In the genomic region with DNA sequence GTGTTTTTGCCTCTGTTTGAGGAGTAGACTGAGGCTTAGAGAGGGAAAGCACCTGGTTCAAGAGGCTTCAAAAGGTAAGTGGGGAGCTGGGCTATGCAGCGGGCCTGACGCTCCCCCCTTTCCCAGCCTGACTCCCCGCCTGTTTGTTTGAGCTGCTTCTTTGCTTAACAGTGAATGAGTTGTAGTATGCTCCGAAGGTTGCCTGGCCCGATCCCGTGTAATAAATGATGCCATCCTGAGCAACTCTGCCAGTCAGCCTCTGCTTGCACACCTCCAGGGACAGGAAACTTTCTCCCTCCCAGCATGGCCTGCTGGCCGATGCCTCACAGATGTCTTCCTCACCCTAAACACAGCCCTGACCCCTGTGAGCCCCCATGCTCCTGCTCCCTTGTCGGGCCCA, we compare ENCODE assay signal across 39 cellular contexts.
"Had no signal": no experiment of that assay in that cellular context is flagged by ENCODE, and none has a peak within 500 bp of the region (broad histone marks: within the 10 kb centered on the region; RNA-seq: fewer than 3 reads in every experiment).

No MANE protein-coding gene starts in this region.

- H3K27me3 Mint-ChIP-seq: activated naive CD4-positive, alpha-beta T cell treated with anti-CD3 and anti-CD28 coated beads, Interleukin-2, amount 50 U/mL, for 24 hours; brain had no signal

- H3K27ac ChIP-seq: adrenal gland, KMS-11, PC-9, RWPE1, VCaP had no signal

- ATAC-seq: activated CD8-positive, alpha-beta memory T cell treated with anti-CD3 and anti-CD28 coated beads, Interleukin-2, amount 10 ng/mL, durations not matched to agents 7 days and 5 days; activated T-cell treated with anti-CD3 and anti-CD28 coated beads, Interleukin-2, amount 50 U/mL, for 72 hours; activated T-helper 17 cell treated with anti-CD3 and anti-CD28 coated beads, Interleukin-2, amount 50 U/mL, for 72 hours; Right ventricle myocardium inferior; SK-N-SH treated with all-trans-retinoic acid at 6 μM for 48 hours; T-cell had no signal

- H3K36me3 ChIP-seq: adrenal gland had no signal

- H3K27ac Mint-ChIP-seq: activated B cell treated with CpG ODN at 0.5 μM for 24 hours; activated CD4-positive, alpha-beta memory T cell treated with anti-CD3 and anti-CD28 coated beads, Interleukin-2, amount 10 ng/mL, durations not matched to agents 7 days and 5 days; activated CD8-positive, alpha-beta memory T cell treated with anti-CD3 and anti-CD28 coated beads, Interleukin-2, amount 10 ng/mL, durations not matched to agents 7 days and 5 days; activated naive CD4-positive, alpha-beta T cell treated with anti-CD3 and anti-CD28 coated beads, Interleukin-2, amount 50 U/mL, for 24 hours; activated T-cell treated with anti-CD3 and anti-CD28 coated beads, Interleukin-2, amount 50 U/mL, for 72 hours; activated T-helper 17 cell treated with anti-CD3 and anti-CD28 coated beads, Interleukin-2, amount 50 U/mL, for 72 hours; T-cell had no signal

- H3K4me2 ChIP-seq: KMS-11, PC-9 had no signal

- H3K9me3 Mint-ChIP-seq: activated B cell treated with CpG ODN at 0.5 μM for 24 hours; activated CD4-positive, alpha-beta memory T cell treated with anti-CD3 and anti-CD28 coated beads, Interleukin-2, amount 10 ng/mL, durations not matched to agents 7 days and 5 days; activated naive CD4-positive, alpha-beta T cell treated with anti-CD3 and anti-CD28 coated beads, Interleukin-2, amount 50 U/mL, for 24 hours; activated T-cell treated with anti-CD3 and anti-CD28 coated beads, Interleukin-2, amount 50 U/mL, for 72 hours; activated T-helper 17 cell treated with anti-CD3 and anti-CD28 coated beads, Interleukin-2, amount 50 U/mL, for 72 hours; brain; T-cell had no signal

- H3K4me3 Mint-ChIP-seq: activated B cell treated with CpG ODN at 0.5 μM for 24 hours; activated CD4-positive, alpha-beta memory T cell treated with anti-CD3 and anti-CD28 coated beads, Interleukin-2, amount 10 ng/mL, durations not matched to agents 7 days and 5 days; activated CD8-positive, alpha-beta memory T cell treated with anti-CD3 and anti-CD28 coated beads, Interleukin-2, amount 10 ng/mL, durations not matched to agents 7 days and 5 days; activated naive CD4-positive, alpha-beta T cell treated with anti-CD3 and anti-CD28 coated beads, Interleukin-2, amount 50 U/mL, for 24 hours; activated T-cell treated with anti-CD3 and anti-CD28 coated beads, Interleukin-2, amount 50 U/mL, for 72 hours; activated T-helper 17 cell treated with anti-CD3 and anti-CD28 coated beads, Interleukin-2, amount 50 U/mL, for 72 hours; brain; T-cell had no signal

- H3K9ac ChIP-seq: KMS-11 had no signal

- H2AFZ ChIP-seq: PC-9 had no signal

- H3K36me3 Mint-ChIP-seq: activated CD8-positive, alpha-beta memory T cell treated with anti-CD3 and anti-CD28 coated beads, Interleukin-2, amount 10 ng/mL, durations not matched to agents 7 days and 5 days; activated naive CD4-positive, alpha-beta T cell treated with anti-CD3 and anti-CD28 coated beads, Interleukin-2, amount 50 U/mL, for 24 hours; T-cell had no signal

- DNase-seq: activated B cell treated with CpG ODN at 0.5 μM for 24 hours; activated CD4-positive, alpha-beta memory T cell treated with anti-CD3 and anti-CD28 coated beads, Interleukin-2, amount 10 ng/mL, durations not matched to agents 7 days and 5 days; activated CD4-positive, alpha-beta T cell treated with anti-CD3 and anti-CD28 coated beads for 48 hours; activated CD4-positive, CD25-positive, alpha-beta regulatory T cell treated with anti-CD3 and anti-CD28 coated beads, Interleukin-2, amount 50 U/mL, for 72 hours; activated CD8-positive, alpha-beta memory T cell treated with anti-CD3 and anti-CD28 coated beads for 24 hours; activated CD8-positive, alpha-beta memory T cell treated with anti-CD3 and anti-CD28 coated beads, Interleukin-2, amount 10 ng/mL, durations not matched to agents 7 days and 5 days; activated effector memory CD4-positive, alpha-beta T cell treated with anti-CD3 and anti-CD28 coated beads, Interleukin-2, amount 50 U/mL, for 16 hours; activated naive CD4-positive, alpha-beta T cell; activated T-cell treated with anti-CD3 and anti-CD28 coated beads, Interleukin-2, amount 50 U/mL, for 1 hour; activated T-cell treated with anti-CD3 and anti-CD28 coated beads, Interleukin-2, amount 50 U/mL, for 72 hours; adrenal gland; caudate nucleus; cerebellar nuclear complex; MM.1S; MV-4-11; NCI-H1092; NCI-H1436 treated with DMSO at 0.1 percent for 48 hours; NCI-H1694 treated with DMSO at 0.1 percent for 48 hours; NCI-H2029; NCI-H2171; NCI-H510A; NCI-H526; NCI-H748 treated with DMSO at 0.1 percent for 48 hours; NK-92 treated with Interleukin-12 subunit alpha and Interleukin-12 subunit beta, amount 100 ng/mL, for 24 hours; PC-9; SIG-M5; T-cell; T-helper 2 cell; T-helper 9 cell had no signal

- FAIRE-seq: bronchial epithelial cell, RCC 7860 had no signal

- H3K27me3 ChIP-seq: adrenal gland had no signal

- H3K4me3 ChIP-seq: adrenal gland, PC-9 had no signal

- H3K9me3 ChIP-seq: adrenal gland had no signal
